In genomic region chr13:36101157-36101556, GRCh38 we compare ENCODE assay signal across 1 cellular context.
TF ChIP-seq lines count a peak whose summit lies in the region.

No MANE protein-coding gene starts in this region.

TF ChIP-seq in HepG2, 621 proteins besides CTCF, POLR2A, EP300 and RAD21:
- no peak for TF ChIP-seq SNAPC2 (CRISPR knock-in tag; IDR thresholded peaks at IDR 0.05)
- peak; percentile 56; the same call in 1 of the 2 replicates for TF ChIP-seq MAFF (IDR thresholded peaks at IDR 0.05; ENCODE audit: low read depth, low read length)
- no peak for TF ChIP-seq ZNF839 (CRISPR knock-in tag; IDR thresholded peaks at IDR 0.05; ENCODE audit: borderline replicate concordance)
- peak; percentile 52 to 69; a peak in 3 of 4 replicates for TF ChIP-seq MAFK (conservative IDR thresholded peaks at IDR 0.05 in 1 of 2, IDR thresholded peaks at IDR 0.05 in 1 of 2; ENCODE audit: low read length in 2 of 2)
